Comparison of ENCODE assay signal across 8 cellular contexts in the genomic region with DNA sequence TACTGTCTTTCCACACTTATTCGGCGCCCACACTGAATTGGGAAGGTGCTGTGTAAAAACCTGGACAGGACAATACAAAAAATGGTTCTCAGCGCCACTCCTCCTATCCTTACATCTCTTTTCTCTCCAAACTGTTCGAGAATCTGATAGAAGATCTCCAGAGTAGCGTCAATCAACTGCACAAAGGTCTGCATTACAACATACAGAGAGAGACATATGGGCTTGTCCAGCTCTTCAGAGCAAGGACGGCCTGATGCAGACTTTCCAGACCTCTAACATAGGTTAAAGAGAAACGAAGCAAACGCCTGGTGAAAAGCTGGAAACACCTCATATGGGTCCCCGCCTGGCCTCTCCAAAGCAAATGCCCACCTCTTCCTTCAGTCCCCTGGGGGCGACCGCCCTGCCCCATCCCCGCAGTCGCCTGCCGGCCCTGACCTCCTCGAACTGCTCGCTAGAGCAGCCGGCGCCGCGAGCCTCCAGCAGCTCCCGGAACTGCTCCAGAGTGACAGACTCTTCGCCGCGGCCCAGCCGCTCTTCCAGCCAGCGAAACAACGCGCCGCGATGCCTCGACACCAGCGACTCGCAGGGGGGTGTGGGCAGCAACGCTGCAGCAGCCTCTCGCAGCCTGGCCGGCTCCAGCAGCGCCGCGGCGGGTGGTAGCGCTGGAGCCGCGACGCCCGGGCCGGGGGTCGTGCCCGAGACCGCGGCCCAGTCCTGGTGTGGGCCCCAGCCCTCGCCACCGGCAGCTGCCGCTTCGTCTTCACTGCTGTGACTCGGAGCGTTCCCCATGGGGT. TPM values are rescaled to one million over a fixed set of nuclear protein-coding genes. Genes with fewer than 3 reads are reported as not detected.
DNase-seq lines count a peak whose midpoint lies in the region; ATAC-seq and TF ChIP-seq lines count a peak whose summit lies in the region.

No MANE protein-coding gene starts in this region.

- peak overlapping the region; percentile 98 for H3K9ac ChIP-seq in KMS-11
- H3K9ac ChIP-seq in parathyroid adenoma, result peak overlapping the region; percentile 8

- H3K9me3 ChIP-seq in gastroesophageal sphincter, result no peaks in the 10 kb centered on the region
- H3K9me3 ChIP-seq in parathyroid adenoma (ENCODE audit: control insufficient read depth, low read length), result no peaks in the 10 kb centered on the region

- 13 to 16% methylated on average over 3 to 8 of the region's 56 CpGs for WGBS in gastroesophageal sphincter (ENCODE audit: low coverage in 1 of 2), 2 donors

- H3K4me3 ChIP-seq in KMS-11 (IDR thresholded peaks at IDR 0.05; ENCODE audit: insufficient read depth, low read depth, low read length) (no peak overlapping the region), gastroesophageal sphincter (peak overlapping the region; percentile 84 to 91), parathyroid adenoma (ENCODE audit: low read depth, low read length) (peak overlapping the region; percentile 88)

- H4K20me1 ChIP-seq in KMS-11 (ENCODE audit: insufficient read depth), result no peaks in the 10 kb centered on the region

- TF ChIP-seq CTCF in KMS-11 (conservative IDR thresholded peaks at IDR 0.05; ENCODE audit: low read depth, low read length) (no peak), gastroesophageal sphincter (IDR thresholded peaks at IDR 0.05) (no peak), parathyroid adenoma (IDR thresholded peaks at IDR 0.05) (no peak)

- H2AFZ ChIP-seq in KMS-11 (ENCODE audit: low read depth) (peak overlapping the region; percentile 41; the same call in 1 of the 2 replicates), parathyroid adenoma (peak overlapping the region; percentile 67)

- H3K27ac ChIP-seq in KMS-11 (peak overlapping the region; percentile 100; the same call in 1 of the 2 replicates), gastroesophageal sphincter (peak overlapping the region; percentile 86 to 100 (median 98)), parathyroid adenoma (peak overlapping the region; percentile 99)

- no peak for TF ChIP-seq POLR2A in gastroesophageal sphincter (IDR thresholded peaks at IDR 0.05)

- peak overlapping the region; percentile 93 for H3K4me2 ChIP-seq in KMS-11
- H3K4me2 ChIP-seq in parathyroid adenoma (ENCODE audit: low read length), result peak overlapping the region; percentile 85

- H3K27me3 ChIP-seq in KMS-11 (ENCODE audit: insufficient read depth, low read depth) (no peaks in the 10 kb centered on the region), gastroesophageal sphincter (no peaks in the 10 kb centered on the region), parathyroid adenoma (ENCODE audit: control insufficient read depth, insufficient read depth, low read length) (no peaks in the 10 kb centered on the region)

- no peaks in the 10 kb centered on the region for H3K36me3 ChIP-seq in KMS-11 (ENCODE audit: insufficient read depth)
- H3K36me3 ChIP-seq in gastroesophageal sphincter, result no peaks in the 10 kb centered on the region
- no peaks in the 10 kb centered on the region for H3K36me3 ChIP-seq in parathyroid adenoma (ENCODE audit: control insufficient read depth, insufficient read depth, low read length)

- no peak for TF ChIP-seq EP300 in gastroesophageal sphincter (IDR thresholded peaks at IDR 0.05)

- H3K79me2 ChIP-seq in KMS-11 (ENCODE audit: insufficient read depth, low read depth) (peaks cover 52% of the 10 kb centered on the region), parathyroid adenoma (peaks cover 49% of the 10 kb centered on the region)

- H3K4me1 ChIP-seq in KMS-11 (ENCODE audit: low read depth, poor library complexity, severe bottlenecking) (peaks cover 33% of the 10 kb centered on the region), gastroesophageal sphincter (peaks cover 2 to 63% (median 28%) of the 10 kb centered on the region in 3 donors), parathyroid adenoma (peaks cover 16% of the 10 kb centered on the region)

- peak; percentile 33 for DNase-seq in COLO668 (lab: John Stamatoyannopoulos, UW; ENCODE audit: unreplicated experiment)
- DNase-seq in activated T-helper 1 cell treated with anti-CD3 and anti-CD28 coated beads, Interleukin-2, amount 50 U/mL, for 16 hours (ENCODE audit: low read depth in 1 of 2, low spot score in 1 of 2), result peak; percentile 7 to 23
- DNase-seq in NCI-H2107 treated with DMSO at 0.1 percent for 48 hours (lab: John Stamatoyannopoulos, UW; ENCODE audit: unreplicated experiment), result no peak
- no peak for DNase-seq in HPDE6-E6E7 (ENCODE audit: extremely low spot score)

- peak; percentile 5 for ATAC-seq in GM21447 (IDR thresholded peaks at IDR 0.05; ENCODE audit: unreplicated experiment)
- peak; percentile 3 for ATAC-seq in gastroesophageal sphincter

RNA-seq across cellular contexts. Expression of a gene that starts 0.5 kb away (rescaled TPM):
- 100 to 1,000 TPM in 1 of 4 donors, 10 to 100 TPM in 3; 55.6 to 105 (median 69.9) TPM for total RNA-seq in gastroesophageal sphincter

RNA-seq across cellular contexts. Expression of a gene that starts 0.7 kb away (rescaled TPM):
- 10 to 100 TPM; 14.3 to 47.9 (median 24.5) TPM for total RNA-seq in gastroesophageal sphincter

Comparison
In these comparisons a context has a peak if more than half of its experiments do, and no peak if none do; other contexts are left out.
1. DNase-seq: peak in COLO668 (single experiment) and activated T-helper 1 cell treated with anti-CD3 and anti-CD28 coated beads, Interleukin-2, amount 50 U/mL, for 16 hours (2 of 2); none in NCI-H2107 treated with DMSO at 0.1 percent for 48 hours (single experiment) and HPDE6-E6E7 (single experiment).
2. Peak in every context shown above with its lines, with median percentiles within 50 percentile points of each other: H3K27ac ChIP-seq.